13 cellular contexts compared by ENCODE assay signal in the genomic region with DNA sequence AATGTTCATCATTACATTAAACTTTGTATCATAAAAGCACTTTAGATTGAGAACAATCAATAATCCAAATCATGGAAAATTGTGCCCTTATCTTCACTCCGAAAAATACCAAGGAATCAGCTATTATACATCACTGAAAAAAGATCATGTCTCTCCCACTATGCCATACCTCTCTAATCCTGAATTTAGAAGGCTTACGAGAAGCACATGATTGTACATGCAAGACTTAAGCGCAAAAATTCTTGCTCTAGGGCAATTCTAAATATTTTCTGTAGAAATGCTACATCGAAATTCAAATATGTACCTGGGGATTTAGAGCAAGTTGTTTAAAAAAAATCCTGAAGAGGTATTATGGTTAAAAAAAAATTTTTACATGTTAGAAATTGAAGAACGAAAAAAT. TPM values are rescaled to one million over a fixed set of nuclear protein-coding genes. Genes with fewer than 3 reads are reported as not detected.
DNase-seq lines count a peak whose midpoint lies in the region; ATAC-seq and TF ChIP-seq lines count a peak whose summit lies in the region.
"Had no signal": no experiment of that assay in that cellular context is flagged by ENCODE, and none has a peak within 500 bp of the region (broad histone marks: within the 10 kb centered on the region; RNA-seq: fewer than 3 reads in every experiment).

No MANE protein-coding gene starts in this region.

- WGBS in esophagus muscularis mucosa, result 59% methylated on average over 5 of the region's 5 CpGs

- H3K4me3 Mint-ChIP-seq in activated naive CD4-positive, alpha-beta T cell treated with anti-CD3 and anti-CD28 coated beads for 36 hours, result peak overlapping the region; percentile 97
- H3K4me3 Mint-ChIP-seq in stimulated activated naive CD8-positive, alpha-beta T cell treated with anti-CD3 and anti-CD28 coated beads, Interleukin-15, amount 100 ng/mL, for 72 hours, result peak overlapping the region; percentile 87 to 92
- H3K4me3 Mint-ChIP-seq: endodermal cell, neural progenitor cell had no signal

- H3K27ac ChIP-seq in esophagus muscularis mucosa (replicated peaks in 1 of 4), result no peak overlapping the region
- H3K27ac ChIP-seq: neural progenitor cell had no signal

- no peak for TF ChIP-seq CTCF in esophagus muscularis mucosa (IDR thresholded peaks at IDR 0.05)

- H3K9me3 ChIP-seq in esophagus muscularis mucosa, result no peaks in the 10 kb centered on the region

- no peaks in the 10 kb centered on the region for H3K27me3 Mint-ChIP-seq in activated naive CD4-positive, alpha-beta T cell treated with anti-CD3 and anti-CD28 coated beads for 36 hours (ENCODE audit: low read depth)
- H3K27me3 Mint-ChIP-seq in stimulated activated naive CD8-positive, alpha-beta T cell treated with anti-CD3 and anti-CD28 coated beads, Interleukin-15, amount 100 ng/mL, for 72 hours, result no peaks in the 10 kb centered on the region

- no peak for ATAC-seq in stimulated activated naive CD8-positive, alpha-beta T cell treated with anti-CD3 and anti-CD28 coated beads, Interleukin-15, amount 100 ng/mL, for 72 hours
- ATAC-seq in GM19395 (IDR thresholded peaks at IDR 0.05; ENCODE audit: unreplicated experiment), result no peak
- ATAC-seq: PC-3 had no signal

- H3K27me3 ChIP-seq in esophagus muscularis mucosa, result no peaks in the 10 kb centered on the region
- H3K27me3 ChIP-seq: neural progenitor cell had no signal

- no peak for DNase-seq in activated naive CD4-positive, alpha-beta T cell treated with anti-CD3 and anti-CD28 coated beads for 36 hours
- DNase-seq in activated naive CD4-positive, alpha-beta T cell treated with Interleukin-2 at 50 U/mL for 16 hours, result no peak
- DNase-seq in RPMI8226 (peak; percentile 16), esophagus muscularis mucosa (ENCODE audit: extremely low spot score) (no peak), NCI-H1694 (lab: John Stamatoyannopoulos, UW) (no peak), NCI-H146 treated with DMSO at 0.1 percent for 48 hours (lab: John Stamatoyannopoulos, UW; ENCODE audit: unreplicated experiment) (no peak)
- DNase-seq in stimulated activated naive CD8-positive, alpha-beta T cell treated with anti-CD3 and anti-CD28 coated beads, Interleukin-15, amount 100 ng/mL, for 72 hours, result no peak
- DNase-seq: DMS153, endodermal cell, KG1, PC-3 had no signal

- H3K4me1 ChIP-seq in esophagus muscularis mucosa, result peaks cover 0 to 3% (median 0%) of the 10 kb centered on the region in 4 donors
- H3K4me1 ChIP-seq: neural progenitor cell had no signal

- CTCF ChIA-PET in activated naive CD4-positive, alpha-beta T cell treated with anti-CD3 and anti-CD28 coated beads for 36 hours (lab: Charles Lee), result interaction anchor here (0.9 to 2.0 kb wide), 6 partner anchors 9 to 107 kb away, joined by 4 to 20 read pairs (median 4); no protein-coding TSS in a partner anchor

- H3K4me1 Mint-ChIP-seq in activated naive CD4-positive, alpha-beta T cell treated with anti-CD3 and anti-CD28 coated beads for 36 hours (ENCODE audit: low read depth), result peaks cover 28% of the 10 kb centered on the region
- H3K4me1 Mint-ChIP-seq in stimulated activated naive CD8-positive, alpha-beta T cell treated with anti-CD3 and anti-CD28 coated beads, Interleukin-15, amount 100 ng/mL, for 72 hours, result peaks cover 13% of the 10 kb centered on the region
- H3K4me1 Mint-ChIP-seq: neural progenitor cell had no signal

- H3K36me3 ChIP-seq in esophagus muscularis mucosa, result no peaks in the 10 kb centered on the region
- H3K36me3 ChIP-seq: neural progenitor cell had no signal

- TF ChIP-seq POLR2A in esophagus muscularis mucosa (IDR thresholded peaks at IDR 0.05; ENCODE audit: low read depth), result no peak

- peaks cover 73% of the 10 kb centered on the region for H3K36me3 Mint-ChIP-seq in activated naive CD4-positive, alpha-beta T cell treated with anti-CD3 and anti-CD28 coated beads for 36 hours (ENCODE audit: low read depth)
- H3K36me3 Mint-ChIP-seq: neural progenitor cell had no signal

- intact Hi-C loops in activated naive CD4-positive, alpha-beta T cell treated with anti-CD3 and anti-CD28 coated beads for 36 hours (cut with micrococcal nuclease), result loop anchor here (5.0 kb wide), 1 partner anchor 1110 kb away; the partner anchor contains the start of gene NR4A2
- intact Hi-C loops in esophagus muscularis mucosa (cut with DNase I), result no loop called here

- H3K9me3 Mint-ChIP-seq in activated naive CD4-positive, alpha-beta T cell treated with anti-CD3 and anti-CD28 coated beads for 36 hours, result no peaks in the 10 kb centered on the region
- no peaks in the 10 kb centered on the region for H3K9me3 Mint-ChIP-seq in stimulated activated naive CD8-positive, alpha-beta T cell treated with anti-CD3 and anti-CD28 coated beads, Interleukin-15, amount 100 ng/mL, for 72 hours
- H3K9me3 Mint-ChIP-seq: endodermal cell, neural progenitor cell had no signal

- H3K4me3 ChIP-seq in esophagus muscularis mucosa, result peak overlapping the region; percentile 6 to 49 (median 18)
- H3K4me3 ChIP-seq: neural progenitor cell had no signal

- peak overlapping the region; percentile 100 for H3K27ac Mint-ChIP-seq in activated naive CD4-positive, alpha-beta T cell treated with anti-CD3 and anti-CD28 coated beads for 36 hours
- H3K27ac Mint-ChIP-seq in stimulated activated naive CD8-positive, alpha-beta T cell treated with anti-CD3 and anti-CD28 coated beads, Interleukin-15, amount 100 ng/mL, for 72 hours, result peak overlapping the region; percentile 97 to 99
- H3K27ac Mint-ChIP-seq: endodermal cell, neural progenitor cell had no signal

- no peak for TF ChIP-seq EP300 in esophagus muscularis mucosa (IDR thresholded peaks at IDR 0.05)

RNA-seq across cellular contexts. Expression of gene CYTIP, which starts 1.3 kb away (rescaled TPM):
- 100 to 1,000 TPM; 599 to 610 TPM for total RNA-seq in activated naive CD4-positive, alpha-beta T cell treated with anti-CD3 and anti-CD28 coated beads for 36 hours
- 10 to 100 TPM in 1 of 4 donors, 1 to 10 TPM in 3; 2.6 to 14.1 (median 3.4) TPM for total RNA-seq in esophagus muscularis mucosa

Comparison
In these comparisons a context has a peak if more than half of its experiments do, and no peak if none do; other contexts are left out.
1. RNA of gene CYTIP, which starts 1.3 kb away (total RNA-seq): 599 to 610 TPM in activated naive CD4-positive, alpha-beta T cell treated with anti-CD3 and anti-CD28 coated beads for 36 hours; 2.6 to 14.1 TPM in esophagus muscularis mucosa; every median in the first group is over 10 times any median in the second.